Comparison of ENCODE assay signal across 22 cellular contexts in the genomic region with DNA sequence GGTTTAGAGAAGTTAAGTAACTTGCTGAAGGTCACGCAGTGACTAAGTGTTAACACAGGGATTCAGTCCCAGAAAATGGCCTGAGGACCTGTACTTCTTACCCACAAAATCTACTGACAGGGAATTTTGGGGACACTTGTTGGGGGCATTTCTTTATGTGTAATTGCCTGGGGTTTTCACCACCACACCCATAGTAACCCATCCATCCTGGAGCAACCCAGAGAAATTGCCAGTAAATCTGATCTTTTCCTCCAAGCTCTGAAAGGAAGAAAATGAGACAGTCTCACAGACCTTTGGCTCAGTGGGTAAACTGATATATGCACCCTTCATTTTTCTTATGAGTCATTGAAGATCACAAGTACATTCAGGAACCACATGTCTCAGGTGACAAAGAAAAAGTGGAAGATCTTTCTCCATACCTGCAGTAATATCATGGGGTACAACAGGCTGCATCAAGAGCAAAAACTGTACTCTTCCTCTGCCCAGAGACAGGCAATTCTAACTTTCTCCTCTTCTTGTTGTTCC.
DNase-seq lines count a peak whose midpoint lies in the region; ATAC-seq, FAIRE-seq and TF ChIP-seq lines count a peak whose summit lies in the region.
"Had no signal": no experiment of that assay in that cellular context is flagged by ENCODE, and none has a peak within 500 bp of the region (broad histone marks: within the 10 kb centered on the region; RNA-seq: fewer than 3 reads in every experiment).

No MANE protein-coding gene starts in this region.

- no peaks in the 10 kb centered on the region for H3K9me1 ChIP-seq in keratinocyte (ENCODE audit: control insufficient read depth, extremely low read depth, insufficient read depth, low read length)

- H3K4me3 ChIP-seq in Karpas-422 (ENCODE audit: low read length) = no peak overlapping the region
- H3K4me3 ChIP-seq in PC-9 = peak overlapping the region; percentile 2; the same call in 1 of the 2 replicates
- no peak overlapping the region for H3K4me3 ChIP-seq in keratinocyte (ENCODE audit: control insufficient read depth in 2 of 3, extremely low read depth in 1 of 3, insufficient read depth in 2 of 3, low read depth in 1 of 3, low read length in 3 of 3)
- H3K4me3 ChIP-seq: BLaER1, GM23338 had no signal

- H3K9ac ChIP-seq in Karpas-422 (ENCODE audit: low read length) (no peak overlapping the region), keratinocyte (ENCODE audit: control insufficient read depth, extremely low read depth, insufficient read depth, low read length) (no peak overlapping the region)
- H3K9ac ChIP-seq: BLaER1 had no signal

- no peak overlapping the region for H3K27ac Mint-ChIP-seq in activated naive CD4-positive, alpha-beta T cell treated with anti-CD3 and anti-CD28 coated beads, Interleukin-2, amount 50 U/mL, for 72 hours
- H3K27ac Mint-ChIP-seq: B cell; CD4-positive, CD25-positive, alpha-beta regulatory T cell; CD8-positive, alpha-beta T cell; GM23338; H9 had no signal

- H3K27ac ChIP-seq in Karpas-422 (ENCODE audit: low read length) (no peak overlapping the region), PC-9 (peak overlapping the region; percentile 77), keratinocyte (ENCODE audit: control insufficient read depth, insufficient read depth, low read length) (no peak overlapping the region)
- H3K27ac ChIP-seq: 22Rv1, BLaER1, C4-2B had no signal

- H3K36me3 ChIP-seq in Karpas-422 (ENCODE audit: insufficient read depth, low read length) (no peaks in the 10 kb centered on the region), PC-9 (ENCODE audit: low read depth) (no peaks in the 10 kb centered on the region), keratinocyte (ENCODE audit: control insufficient read depth in 2 of 2, extremely low read depth in 1 of 2, insufficient read depth in 2 of 2, low read length in 2 of 2) (no peaks in the 10 kb centered on the region)
- H3K36me3 ChIP-seq: BLaER1 had no signal

- no peak for TF ChIP-seq CTCF in PC-9 (conservative IDR thresholded peaks at IDR 0.05)
- TF ChIP-seq CTCF in keratinocyte (optimal IDR thresholded peaks at IDR 0.05 in 1 of 3, IDR thresholded peaks at IDR 0.05 in 1 of 3, conservative IDR thresholded peaks at IDR 0.05 in 1 of 3; ENCODE audit: extremely low read depth in 1 of 3, insufficient read depth in 2 of 3, low read length in 3 of 3) = no peak

- no peaks in the 10 kb centered on the region for H3K9me3 ChIP-seq in Karpas-422 (ENCODE audit: low read length)
- H3K9me3 ChIP-seq in PC-9 (ENCODE audit: insufficient read depth, low read depth) = no peaks in the 10 kb centered on the region
- no peaks in the 10 kb centered on the region for H3K9me3 ChIP-seq in keratinocyte (ENCODE audit: control insufficient read depth, low read depth, low read length)
- H3K9me3 ChIP-seq: Caco-2 had no signal

- peak; percentile 71 for FAIRE-seq in keratinocyte (lab: Jason Lieb, UNC)
- FAIRE-seq: A204.1, G401.6, GM12892 had no signal

- POLR2A ChIA-PET in PC-9 (lab: Charles Lee; ENCODE audit: unreplicated experiment) = interaction anchor here (0.5 kb wide), 1 partner anchor 81 kb away, joined by 15 read pairs; a partner anchor contains a TSS

- dilution Hi-C loops in keratinocyte (cut with MboI; ENCODE audit: extremely low pct_ligation_motif_present, low sequenced_read_pairs) = no loop called here

- no peaks in the 10 kb centered on the region for H3K9me3 Mint-ChIP-seq in activated naive CD4-positive, alpha-beta T cell treated with anti-CD3 and anti-CD28 coated beads, Interleukin-2, amount 50 U/mL, for 72 hours
- H3K9me3 Mint-ChIP-seq: CD8-positive, alpha-beta T cell had no signal

- H3K4me2 ChIP-seq in Karpas-422 (ENCODE audit: low read depth, low read length, poor library complexity, severe bottlenecking) (no peak overlapping the region), PC-9 (peak overlapping the region; percentile 49), keratinocyte (ENCODE audit: control insufficient read depth, extremely low read depth, insufficient read depth, low read depth, low read length) (no peak overlapping the region)
- H3K4me2 ChIP-seq: BLaER1, GM23338 had no signal

- H4K20me1 ChIP-seq in Karpas-422 (ENCODE audit: insufficient read depth, low read depth, low read length) = no peaks in the 10 kb centered on the region
- no peaks in the 10 kb centered on the region for H4K20me1 ChIP-seq in PC-9 (ENCODE audit: insufficient read depth)
- no peaks in the 10 kb centered on the region for H4K20me1 ChIP-seq in keratinocyte (ENCODE audit: control insufficient read depth, extremely low read depth, insufficient read depth, low read length)
- H4K20me1 ChIP-seq: BLaER1 had no signal

- H3F3A ChIP-seq in PC-9 (ENCODE audit: insufficient read depth, low read depth) = peaks cover 41% of the 10 kb centered on the region

- H3K27me3 ChIP-seq in Karpas-422 (ENCODE audit: low read length) (no peaks in the 10 kb centered on the region), PC-9 (ENCODE audit: insufficient read depth, low read depth) (no peaks in the 10 kb centered on the region), keratinocyte (ENCODE audit: control insufficient read depth, extremely low read depth, insufficient read depth, low read length) (no peaks in the 10 kb centered on the region)
- H3K27me3 ChIP-seq: BLaER1 had no signal

- H3K36me3 Mint-ChIP-seq in activated naive CD4-positive, alpha-beta T cell treated with anti-CD3 and anti-CD28 coated beads, Interleukin-2, amount 50 U/mL, for 72 hours = no peaks in the 10 kb centered on the region
- H3K36me3 Mint-ChIP-seq: CD4-positive, CD25-positive, alpha-beta regulatory T cell; CD8-positive, alpha-beta T cell had no signal

- no TSS peak for BruUV-seq in PC-9 (replicated peaks; lab: Mats Ljungman, UMichigan)

- ATAC-seq in activated naive CD4-positive, alpha-beta T cell treated with anti-CD3 and anti-CD28 coated beads, Interleukin-2, amount 50 U/mL, for 72 hours = peak; percentile 33
- ATAC-seq: CD8-positive, alpha-beta T cell; GM23338; HCT116 had no signal

- H2AFZ ChIP-seq in Karpas-422 (ENCODE audit: low read length) (no peak overlapping the region), PC-9 (peak overlapping the region; percentile 59; the same call in 1 of the 2 replicates), keratinocyte (ENCODE audit: control insufficient read depth, low read length) (no peak overlapping the region)
- H2AFZ ChIP-seq: GM23338 had no signal

- no peaks in the 10 kb centered on the region for H3K79me2 ChIP-seq in Karpas-422 (ENCODE audit: low read length)
- H3K79me2 ChIP-seq in PC-9 (ENCODE audit: low read depth) = no peaks in the 10 kb centered on the region
- H3K79me2 ChIP-seq in keratinocyte (ENCODE audit: control insufficient read depth, insufficient read depth, low read length) = no peaks in the 10 kb centered on the region

- DNase-seq in activated naive CD4-positive, alpha-beta T cell treated with anti-CD3 and anti-CD28 coated beads, Interleukin-2, amount 50 U/mL, for 72 hours (ENCODE audit: low spot score in 2 of 2) = no peak
- no peak for DNase-seq in activated naive CD4-positive, alpha-beta T cell treated with Interleukin-2 at 50 U/mL for 16 hours
- DNase-seq in Karpas-422 = peak; percentile 27
- peak in 1 of 2 experiments; percentile 83 for DNase-seq in PC-9
- no peak for DNase-seq in keratinocyte (ENCODE audit: low read depth, low spot score)
- DNase-seq in T-helper 1 cell = no peak
- DNase-seq in NCI-H1105 treated with DMSO at 0.1 percent for 48 hours (lab: John Stamatoyannopoulos, UW) = no peak
- DNase-seq: Caco-2; CD4-positive, CD25-positive, alpha-beta regulatory T cell; CD8-positive, alpha-beta T cell; DMS153; DND-41; H9 had no signal

- intact Hi-C loops in PC-9 (cut with micrococcal nuclease; ENCODE audit: unreplicated experiment) = no loop called here

- no peaks in the 10 kb centered on the region for H3K4me1 ChIP-seq in Karpas-422 (ENCODE audit: low read length)
- H3K4me1 ChIP-seq in PC-9 (replicated peaks; ENCODE audit: insufficient read depth) = peaks cover 76% of the 10 kb centered on the region
- H3K4me1 ChIP-seq in keratinocyte (ENCODE audit: control insufficient read depth, extremely low read depth, insufficient read depth, low read length) = peaks cover 28% of the 10 kb centered on the region

- H3K9me2 ChIP-seq in Karpas-422 (replicated peaks; ENCODE audit: insufficient read depth, low read length) (no peaks in the 10 kb centered on the region), PC-9 (ENCODE audit: insufficient read depth) (no peaks in the 10 kb centered on the region)

- CTCF ChIA-PET in PC-9 (lab: Charles Lee) = interaction anchor here (0.7 to 1.4 kb wide), 2 partner anchors 41 to 79 kb away, joined by 3 read pairs; no protein-coding TSS in a partner anchor
